ENCODE assay signal across 8 cellular contexts in genomic region chr17:76714822-76715461, GRCh38. TPM values are rescaled to one million over a fixed set of nuclear protein-coding genes. Genes with fewer than 3 reads are reported as not detected.
DNase-seq lines count a peak whose midpoint lies in the region; ATAC-seq and TF ChIP-seq lines count a peak whose summit lies in the region.

No MANE protein-coding gene starts in this region.

- peaks cover 35% of the 10 kb centered on the region for H3K4me1 ChIP-seq in HEK293 (ENCODE audit: control insufficient read depth, insufficient read depth, low read length)
- peaks cover 0 to 26% of the 10 kb centered on the region in 2 donors for H3K4me1 ChIP-seq in ascending aorta

- H3K4me3 ChIP-seq in HEK293 (ENCODE audit: low read depth, low read length) (no peak overlapping the region), ascending aorta (no peak overlapping the region)

- POLR2A ChIA-PET in HEK293 (lab: Yijun Ruan, JAX): interaction anchor here (0.5 to 1.1 kb wide), 2 partner anchors 10 to 44 kb away, joined by 3 to 6 read pairs; no protein-coding TSS in a partner anchor

- no peaks in the 10 kb centered on the region for H3K27me3 ChIP-seq in ascending aorta

- ATAC-seq in GM21723 (IDR thresholded peaks at IDR 0.05; ENCODE audit: unreplicated experiment): no peak
- no peak for ATAC-seq in HG02970 (IDR thresholded peaks at IDR 0.05; ENCODE audit: low FRiP score, unreplicated experiment)

- intact Hi-C loops in ascending aorta (cut with DNase I): loop anchor here (2.0 to 10.0 kb wide), 4 partner anchors 43 to 190 kb away; no protein-coding TSS in a partner anchor

- TF ChIP-seq CTCF in AG09319 (IDR thresholded peaks at IDR 0.05; ENCODE audit: low read depth, low read length): peak; percentile 83
- peak; percentile 66; the same call in 1 of the 2 replicates for TF ChIP-seq CTCF in HEK293 (tag by site-specific recombination; IDR thresholded peaks at IDR 0.05)
- TF ChIP-seq CTCF in ascending aorta (IDR thresholded peaks at IDR 0.05): peak; percentile 78 to 91 (median 79)

- H3K9me3 ChIP-seq in HEK293 (ENCODE audit: control insufficient read depth, insufficient read depth, low read depth, low read length) (no peaks in the 10 kb centered on the region), ascending aorta (no peaks in the 10 kb centered on the region)

- no peak overlapping the region for H3K27ac ChIP-seq in HEK293 (ENCODE audit: extremely low read depth, low read depth, low read length)
- peak overlapping the region; percentile 69 to 72 for H3K27ac ChIP-seq in ascending aorta

- no peak for DNase-seq in AG09319 (ENCODE audit: extremely low read depth, low read depth)
- peak; percentile 42 for DNase-seq in T-helper 22 cell (ENCODE audit: low read depth)
- DNase-seq in ascending aorta (ENCODE audit: low spot score in 2 of 2): peak in 1 of 2 donors; percentile 83
- peak; percentile 46 for DNase-seq in iPS-NIHi7 (ENCODE audit: extremely low spot score)
- DNase-seq in stimulated activated CD4-positive, alpha-beta T cell treated with anti-CD3 and anti-CD28 coated beads, Interleukin-15, amount 100 ng/mL, for 48 hours (ENCODE audit: low read depth in 2 of 2): peak; percentile 51 to 72

- H3K36me3 ChIP-seq in HEK293 (ENCODE audit: control insufficient read depth in 2 of 2, insufficient read depth in 1 of 2, low read length in 2 of 2) (peaks cover 32 to 67% of the 10 kb centered on the region in 2 experiments), ascending aorta (peaks cover 45 to 67% of the 10 kb centered on the region in 2 donors)

- CTCF ChIA-PET in HEK293 (lab: Yijun Ruan, JAX): interaction anchor here (0.5 to 9.8 kb wide), 25 partner anchors 11 to 570 kb away, joined by 3 to 175 read pairs (median 7); partner anchors contain the start of genes JMJD6, METTL23, PRCD and ST6GALNAC1

TF ChIP-seq in HEK293, 187 proteins besides CTCF, POLR2A, EP300 and RAD21 (continues in another document):
- TF ChIP-seq ZNF791 (tag by site-specific recombination; IDR thresholded peaks at IDR 0.05): no peak
- no peak for TF ChIP-seq ZBTB21 (tag by site-specific recombination; IDR thresholded peaks at IDR 0.05)
- no peak for TF ChIP-seq ZNF354C (tag by site-specific recombination; IDR thresholded peaks at IDR 0.05; ENCODE audit: borderline replicate concordance, low read depth)
- TF ChIP-seq ZNF16 (tag by site-specific recombination; IDR thresholded peaks at IDR 0.05; ENCODE audit: low read depth): no peak
- TF ChIP-seq ZNF292 (tag by site-specific recombination; IDR thresholded peaks at IDR 0.05; ENCODE audit: borderline replicate concordance, low read depth): no peak
- TF ChIP-seq, protein P1, sequence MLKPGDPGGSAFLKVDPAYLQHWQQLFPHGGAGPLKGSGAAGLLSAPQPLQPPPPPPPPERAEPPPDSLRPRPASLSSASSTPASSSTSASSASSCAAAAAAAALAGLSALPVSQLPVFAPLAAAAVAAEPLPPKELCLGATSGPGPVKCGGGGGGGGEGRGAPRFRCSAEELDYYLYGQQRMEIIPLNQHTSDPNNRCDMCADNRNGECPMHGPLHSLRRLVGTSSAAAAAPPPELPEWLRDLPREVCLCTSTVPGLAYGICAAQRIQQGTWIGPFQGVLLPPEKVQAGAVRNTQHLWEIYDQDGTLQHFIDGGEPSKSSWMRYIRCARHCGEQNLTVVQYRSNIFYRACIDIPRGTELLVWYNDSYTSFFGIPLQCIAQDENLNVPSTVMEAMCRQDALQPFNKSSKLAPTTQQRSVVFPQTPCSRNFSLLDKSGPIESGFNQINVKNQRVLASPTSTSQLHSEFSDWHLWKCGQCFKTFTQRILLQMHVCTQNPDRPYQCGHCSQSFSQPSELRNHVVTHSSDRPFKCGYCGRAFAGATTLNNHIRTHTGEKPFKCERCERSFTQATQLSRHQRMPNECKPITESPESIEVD (tag by site-specific recombination; IDR thresholded peaks at IDR 0.05): no peak
- no peak for TF ChIP-seq ZNF571 (tag by site-specific recombination; IDR thresholded peaks at IDR 0.05)
- TF ChIP-seq FEZF1 (tag by site-specific recombination; IDR thresholded peaks at IDR 0.05): peak; percentile 49
- TF ChIP-seq ZNF548 (tag by site-specific recombination; IDR thresholded peaks at IDR 0.05): no peak
- TF ChIP-seq ZNF560 (tag by site-specific recombination; IDR thresholded peaks at IDR 0.05; ENCODE audit: borderline replicate concordance): no peak
- TF ChIP-seq SP7 (tag by site-specific recombination; IDR thresholded peaks at IDR 0.05): no peak
- TF ChIP-seq ZNF76 (tag by site-specific recombination; IDR thresholded peaks at IDR 0.05; ENCODE audit: borderline replicate concordance, low read depth): no peak
- TF ChIP-seq ZNF37A (tag by site-specific recombination; IDR thresholded peaks at IDR 0.05): no peak
- no peak for TF ChIP-seq ZNF366 (tag by site-specific recombination; conservative IDR thresholded peaks at IDR 0.05)
- TF ChIP-seq KLF16 (tag by site-specific recombination; IDR thresholded peaks at IDR 0.05): no peak
- TF ChIP-seq ZNF311 (tag by site-specific recombination; IDR thresholded peaks at IDR 0.05; ENCODE audit: borderline replicate concordance): no peak
- TF ChIP-seq, protein P2, sequence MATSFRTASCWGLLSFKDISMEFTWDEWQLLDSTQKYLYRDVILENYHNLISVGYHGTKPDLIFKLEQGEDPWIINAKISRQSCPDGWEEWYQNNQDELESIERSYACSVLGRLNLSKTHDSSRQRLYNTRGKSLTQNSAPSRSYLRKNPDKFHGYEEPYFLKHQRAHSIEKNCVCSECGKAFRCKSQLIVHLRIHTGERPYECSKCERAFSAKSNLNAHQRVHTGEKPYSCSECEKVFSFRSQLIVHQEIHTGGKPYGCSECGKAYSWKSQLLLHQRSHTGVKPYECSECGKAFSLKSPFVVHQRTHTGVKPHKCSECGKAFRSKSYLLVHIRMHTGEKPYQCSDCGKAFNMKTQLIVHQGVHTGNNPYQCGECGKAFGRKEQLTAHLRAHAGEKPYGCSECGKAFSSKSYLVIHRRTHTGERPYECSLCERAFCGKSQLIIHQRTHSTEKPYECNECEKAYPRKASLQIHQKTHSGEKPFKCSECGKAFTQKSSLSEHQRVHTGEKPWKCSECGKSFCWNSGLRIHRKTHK (tag by site-specific recombination; IDR thresholded peaks at IDR 0.05): no peak
- TF ChIP-seq, protein P3, sequence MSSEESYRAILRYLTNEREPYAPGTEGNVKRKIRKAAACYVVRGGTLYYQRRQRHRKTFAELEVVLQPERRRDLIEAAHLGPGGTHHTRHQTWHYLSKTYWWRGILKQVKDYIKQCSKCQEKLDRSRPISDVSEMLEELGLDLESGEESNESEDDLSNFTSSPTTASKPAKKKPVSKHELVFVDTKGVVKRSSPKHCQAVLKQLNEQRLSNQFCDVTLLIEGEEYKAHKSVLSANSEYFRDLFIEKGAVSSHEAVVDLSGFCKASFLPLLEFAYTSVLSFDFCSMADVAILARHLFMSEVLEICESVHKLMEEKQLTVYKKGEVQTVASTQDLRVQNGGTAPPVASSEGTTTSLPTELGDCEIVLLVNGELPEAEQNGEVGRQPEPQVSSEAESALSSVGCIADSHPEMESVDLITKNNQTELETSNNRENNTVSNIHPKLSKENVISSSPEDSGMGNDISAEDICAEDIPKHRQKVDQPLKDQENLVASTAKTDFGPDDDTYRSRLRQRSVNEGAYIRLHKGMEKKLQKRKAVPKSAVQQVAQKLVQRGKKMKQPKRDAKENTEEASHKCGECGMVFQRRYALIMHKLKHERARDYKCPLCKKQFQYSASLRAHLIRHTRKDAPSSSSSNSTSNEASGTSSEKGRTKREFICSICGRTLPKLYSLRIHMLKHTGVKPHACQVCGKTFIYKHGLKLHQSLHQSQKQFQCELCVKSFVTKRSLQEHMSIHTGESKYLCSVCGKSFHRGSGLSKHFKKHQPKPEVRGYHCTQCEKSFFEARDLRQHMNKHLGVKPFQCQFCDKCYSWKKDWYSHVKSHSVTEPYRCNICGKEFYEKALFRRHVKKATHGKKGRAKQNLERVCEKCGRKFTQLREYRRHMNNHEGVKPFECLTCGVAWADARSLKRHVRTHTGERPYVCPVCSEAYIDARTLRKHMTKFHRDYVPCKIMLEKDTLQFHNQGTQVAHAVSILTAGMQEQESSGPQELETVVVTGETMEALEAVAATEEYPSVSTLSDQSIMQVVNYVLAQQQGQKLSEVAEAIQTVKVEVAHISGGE (tag by site-specific recombination; conservative IDR thresholded peaks at IDR 0.05; ENCODE audit: low read depth): no peak
- 0 out of 2 replicates have a peak, but pooled peaks have one; percentile 42 for TF ChIP-seq ZNF121 (tag by site-specific recombination; IDR thresholded peaks at IDR 0.05)
- no peak for TF ChIP-seq ZNF133 (tag by site-specific recombination; IDR thresholded peaks at IDR 0.05)
- no peak for TF ChIP-seq ZNF624 (tag by site-specific recombination; IDR thresholded peaks at IDR 0.05)
- TF ChIP-seq KLF10 (tag by site-specific recombination; IDR thresholded peaks at IDR 0.05): peak; percentile 21; the same call in 1 of the 2 replicates
- TF ChIP-seq ZNF184 (tag by site-specific recombination; IDR thresholded peaks at IDR 0.05): no peak
- TF ChIP-seq ZNF48 (tag by site-specific recombination; IDR thresholded peaks at IDR 0.05): no peak
- no peak for TF ChIP-seq ZNF488 (tag by site-specific recombination; IDR thresholded peaks at IDR 0.05)
- TF ChIP-seq SALL2 (tag by site-specific recombination; IDR thresholded peaks at IDR 0.05; ENCODE audit: borderline replicate concordance): no peak
- no peak for TF ChIP-seq ZBTB7A (tag by site-specific recombination; IDR thresholded peaks at IDR 0.05; ENCODE audit: low read depth)
- TF ChIP-seq ZNF621 (tag by site-specific recombination; IDR thresholded peaks at IDR 0.05): no peak
- TF ChIP-seq ZNF776 (tag by site-specific recombination; IDR thresholded peaks at IDR 0.05; ENCODE audit: borderline replicate concordance): no peak
- peak; percentile 60 for TF ChIP-seq ZNF654 (tag by site-specific recombination; IDR thresholded peaks at IDR 0.05; ENCODE audit: low read depth)
- TF ChIP-seq PRDM1 (tag by site-specific recombination; IDR thresholded peaks at IDR 0.05): 0 out of 2 replicates have a peak, but pooled peaks have one; percentile 33
- no peak for TF ChIP-seq ZNF600 (tag by site-specific recombination; IDR thresholded peaks at IDR 0.05)

RNA-seq across cellular contexts. Expression of gene MXRA7, which starts 4.2 kb away (rescaled TPM):
- 122 TPM for total RNA-seq in ascending aorta

RNA-seq across cellular contexts. Expression of gene JMJD6, which starts 11.5 kb away (rescaled TPM):
- 29.4 TPM for total RNA-seq in ascending aorta

RNA-seq across cellular contexts. Expression of gene METTL23, which starts 11.7 kb away (rescaled TPM):
- 31.2 TPM for total RNA-seq in ascending aorta

RNA-seq across cellular contexts. Expression of gene SRSF2, which starts 22.2 kb away (rescaled TPM):
- total RNA-seq in ascending aorta: 429 TPM

RNA-seq across cellular contexts. Expression of gene MFSD11, which starts 23.0 kb away (rescaled TPM):
- 13.4 TPM for total RNA-seq in ascending aorta
